ENCODE assay signal across 15 cellular contexts in genomic region chr12:47860873-47861272, GRCh38.
DNase-seq lines count a peak whose midpoint lies in the region; ATAC-seq lines count a peak whose summit lies in the region.
"Had no signal": no experiment of that assay in that cellular context is flagged by ENCODE, and none has a peak within 500 bp of the region (broad histone marks: within the 10 kb centered on the region; RNA-seq: fewer than 3 reads in every experiment).

No MANE protein-coding gene starts in this region.

- DNase-seq in activated T-cell treated with anti-CD3 and anti-CD28 coated beads, Interleukin-2, amount 50 U/mL, for 24 hours: peak; percentile 28
- DNase-seq in activated T-cell treated with anti-CD3 and anti-CD28 coated beads, Interleukin-2, amount 50 U/mL, for 48 hours: no peak
- no peak for DNase-seq in stimulated activated naive CD8-positive, alpha-beta T cell treated with anti-CD3 and anti-CD28 coated beads, Interleukin-15, Interleukin-2, amounts not matched to agents 100 U/mL and 50 U/mL, for 24 hours
- no peak for DNase-seq in stimulated activated naive CD8-positive, alpha-beta T cell treated with anti-CD3 and anti-CD28 coated beads, Interleukin-15, amount 100 ng/mL, for 72 hours
- DNase-seq in NCI-H2107 treated with DMSO at 0.1 percent for 48 hours (lab: John Stamatoyannopoulos, UW; ENCODE audit: unreplicated experiment) (no peak), C1 segment of cervical spinal cord (lab: John Stamatoyannopoulos, UW) (no peak)
- DNase-seq: BE2C; CD8-positive, alpha-beta T cell; NCI-H1417 treated with DMSO at 0.1 percent for 48 hours; NCI-H2029 treated with DMSO at 0.1 percent for 48 hours; NCI-H510A; NCI-H82; PC-9 had no signal

- peak overlapping the region; percentile 64 for H3K4me3 Mint-ChIP-seq in activated T-cell treated with anti-CD3 and anti-CD28 coated beads, Interleukin-2, amount 50 U/mL, for 24 hours
- peak overlapping the region; percentile 76 for H3K4me3 Mint-ChIP-seq in stimulated activated naive CD8-positive, alpha-beta T cell treated with anti-CD3 and anti-CD28 coated beads, Interleukin-15, Interleukin-2, amounts not matched to agents 100 ng/mL and 50 ng/mL, for 24 hours
- no peak overlapping the region for H3K4me3 Mint-ChIP-seq in activated naive CD8-positive, alpha-beta T cell
- peak overlapping the region; percentile 72 to 74 for H3K4me3 Mint-ChIP-seq in stimulated activated naive CD8-positive, alpha-beta T cell treated with anti-CD3 and anti-CD28 coated beads, Interleukin-15, amount 100 ng/mL, for 72 hours
- H3K4me3 Mint-ChIP-seq: CD8-positive, alpha-beta T cell had no signal

- H3K4me1 Mint-ChIP-seq in activated T-cell treated with anti-CD3 and anti-CD28 coated beads, Interleukin-2, amount 50 U/mL, for 24 hours (ENCODE audit: low read depth): peaks cover 58% of the 10 kb centered on the region
- H3K4me1 Mint-ChIP-seq in stimulated activated naive CD8-positive, alpha-beta T cell treated with anti-CD3 and anti-CD28 coated beads, Interleukin-15, Interleukin-2, amounts not matched to agents 100 ng/mL and 50 ng/mL, for 24 hours (ENCODE audit: low read depth): peaks cover 62% of the 10 kb centered on the region
- H3K4me1 Mint-ChIP-seq in activated naive CD8-positive, alpha-beta T cell (ENCODE audit: low read depth): peaks cover 19% of the 10 kb centered on the region
- peaks cover 82% of the 10 kb centered on the region for H3K4me1 Mint-ChIP-seq in stimulated activated naive CD8-positive, alpha-beta T cell treated with anti-CD3 and anti-CD28 coated beads, Interleukin-15, amount 100 ng/mL, for 72 hours

- H3K9me3 Mint-ChIP-seq in activated T-cell treated with anti-CD3 and anti-CD28 coated beads, Interleukin-2, amount 50 U/mL, for 24 hours: no peaks in the 10 kb centered on the region
- H3K9me3 Mint-ChIP-seq in stimulated activated naive CD8-positive, alpha-beta T cell treated with anti-CD3 and anti-CD28 coated beads, Interleukin-15, Interleukin-2, amounts not matched to agents 100 ng/mL and 50 ng/mL, for 24 hours: no peaks in the 10 kb centered on the region
- no peaks in the 10 kb centered on the region for H3K9me3 Mint-ChIP-seq in activated naive CD8-positive, alpha-beta T cell (ENCODE audit: low read depth)
- no peaks in the 10 kb centered on the region for H3K9me3 Mint-ChIP-seq in stimulated activated naive CD8-positive, alpha-beta T cell treated with anti-CD3 and anti-CD28 coated beads, Interleukin-15, amount 100 ng/mL, for 72 hours
- H3K9me3 Mint-ChIP-seq: CD8-positive, alpha-beta T cell had no signal

- H3K27ac Mint-ChIP-seq in activated T-cell treated with anti-CD3 and anti-CD28 coated beads, Interleukin-2, amount 50 U/mL, for 24 hours: peak overlapping the region; percentile 99
- peak overlapping the region; percentile 99 for H3K27ac Mint-ChIP-seq in stimulated activated naive CD8-positive, alpha-beta T cell treated with anti-CD3 and anti-CD28 coated beads, Interleukin-15, Interleukin-2, amounts not matched to agents 100 ng/mL and 50 ng/mL, for 24 hours
- peak overlapping the region; percentile 97 for H3K27ac Mint-ChIP-seq in activated naive CD8-positive, alpha-beta T cell
- peak overlapping the region; percentile 99 for H3K27ac Mint-ChIP-seq in stimulated activated naive CD8-positive, alpha-beta T cell treated with anti-CD3 and anti-CD28 coated beads, Interleukin-15, amount 100 ng/mL, for 72 hours
- H3K27ac Mint-ChIP-seq: CD8-positive, alpha-beta T cell had no signal

- H3K36me3 Mint-ChIP-seq in activated T-cell treated with anti-CD3 and anti-CD28 coated beads, Interleukin-2, amount 50 U/mL, for 24 hours (ENCODE audit: low read depth): peaks cover 96% of the 10 kb centered on the region
- H3K36me3 Mint-ChIP-seq in stimulated activated naive CD8-positive, alpha-beta T cell treated with anti-CD3 and anti-CD28 coated beads, Interleukin-15, Interleukin-2, amounts not matched to agents 100 ng/mL and 50 ng/mL, for 24 hours (ENCODE audit: low read depth): peaks cover 81% of the 10 kb centered on the region
- H3K36me3 Mint-ChIP-seq in activated naive CD8-positive, alpha-beta T cell: peaks cover 2% of the 10 kb centered on the region
- H3K36me3 Mint-ChIP-seq: CD8-positive, alpha-beta T cell had no signal

- no peak for ATAC-seq in stimulated activated naive CD8-positive, alpha-beta T cell treated with anti-CD3 and anti-CD28 coated beads, Interleukin-15, Interleukin-2, amounts not matched to agents 100 U/mL and 50 U/mL, for 24 hours
- ATAC-seq in stimulated activated naive CD8-positive, alpha-beta T cell treated with anti-CD3 and anti-CD28 coated beads, Interleukin-15, amount 100 ng/mL, for 72 hours: peak; percentile 12
- ATAC-seq: CD8-positive, alpha-beta T cell had no signal

- no peaks in the 10 kb centered on the region for H3K27me3 Mint-ChIP-seq in activated T-cell treated with anti-CD3 and anti-CD28 coated beads, Interleukin-2, amount 50 U/mL, for 24 hours
- no peaks in the 10 kb centered on the region for H3K27me3 Mint-ChIP-seq in stimulated activated naive CD8-positive, alpha-beta T cell treated with anti-CD3 and anti-CD28 coated beads, Interleukin-15, Interleukin-2, amounts not matched to agents 100 ng/mL and 50 ng/mL, for 24 hours
- H3K27me3 Mint-ChIP-seq in activated naive CD8-positive, alpha-beta T cell: no peaks in the 10 kb centered on the region
- no peaks in the 10 kb centered on the region for H3K27me3 Mint-ChIP-seq in stimulated activated naive CD8-positive, alpha-beta T cell treated with anti-CD3 and anti-CD28 coated beads, Interleukin-15, amount 100 ng/mL, for 72 hours
